In the genomic region with DNA sequence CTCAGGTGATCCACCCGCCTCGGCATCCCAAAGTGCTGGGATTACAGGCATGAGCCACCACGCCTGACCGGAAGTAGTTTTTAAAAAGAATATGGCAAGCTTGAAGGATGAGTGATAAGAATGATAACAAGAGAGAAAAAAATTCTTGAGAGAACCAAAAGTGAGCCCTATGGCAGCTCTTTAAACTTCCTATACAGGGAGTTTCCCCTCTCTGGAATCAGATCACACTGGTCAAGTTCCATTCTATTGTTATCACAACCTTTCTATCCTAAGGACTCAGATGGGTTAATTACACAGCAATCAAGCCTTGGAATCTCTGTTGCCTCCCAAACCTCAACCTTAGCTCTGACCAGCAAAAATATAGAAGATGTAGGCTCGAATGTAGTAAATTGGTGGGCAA, we compare ENCODE assay signal across 37 cellular contexts.
"Had no signal": no experiment of that assay in that cellular context is flagged by ENCODE, and none has a peak within 500 bp of the region (broad histone marks: within the 10 kb centered on the region; RNA-seq: fewer than 3 reads in every experiment).

No MANE protein-coding gene starts in this region.

- H3K4me3 ChIP-seq: adrenal gland, body of pancreas, breast epithelium had no signal

- H3K4me1 ChIP-seq: adrenal gland, body of pancreas, breast epithelium had no signal

- DNase-seq: activated CD4-positive, alpha-beta memory T cell treated with anti-CD3 and anti-CD28 coated beads, Interleukin-2, amount 10 ng/mL, durations not matched to agents 7 days and 5 days; activated CD4-positive, alpha-beta T cell treated with anti-CD3 and anti-CD28 coated beads for 1 hour; activated CD4-positive, alpha-beta T cell treated with anti-CD3 and anti-CD28 coated beads for 36 hours; activated CD4-positive, alpha-beta T cell treated with anti-CD3 and anti-CD28 coated beads for 48 hours; activated CD4-positive, alpha-beta T cell treated with anti-CD3 and anti-CD28 coated beads, Interleukin-2, amount 10 ng/mL, durations not matched to agents 7 days and 5 days; activated CD4-positive, alpha-beta T cell treated with anti-CD3 and anti-CD28 coated beads, Interleukin-2, amount 50 U/mL, for 48 hours; activated CD4-positive, CD25-positive, alpha-beta regulatory T cell; activated CD8-positive, alpha-beta memory T cell treated with anti-CD3 and anti-CD28 coated beads for 24 hours; activated CD8-positive, alpha-beta memory T cell treated with anti-CD3 and anti-CD28 coated beads, Interleukin-2, amount 10 ng/mL, durations not matched to agents 7 days and 5 days; activated CD8-positive, alpha-beta memory T cell treated with anti-CD3 and anti-CD28 coated beads, Interleukin-2, amount 50 U/mL, for 48 hours; activated CD8-positive, alpha-beta T cell treated with anti-CD3 and anti-CD28 coated beads, Interleukin-2, amount 10 ng/mL, durations not matched to agents 7 days and 5 days; activated effector memory CD4-positive, alpha-beta T cell treated with anti-CD3 and anti-CD28 coated beads, Interleukin-2, amount 50 U/mL, for 16 hours; activated gamma-delta T cell treated with Interleukin-2 at 50 U/mL for 16 hours; activated naive CD4-positive, alpha-beta T cell; activated naive CD4-positive, alpha-beta T cell treated with anti-CD3 and anti-CD28 coated beads for 36 hours; activated naive CD4-positive, alpha-beta T cell treated with anti-CD3 and anti-CD28 coated beads, Interleukin-2, amount 50 U/mL, for 16 hours; activated naive CD8-positive, alpha-beta T cell treated with anti-CD3 and anti-CD28 coated beads for 36 hours; activated T-cell treated with anti-CD3 and anti-CD28 coated beads, Interleukin-2, amount 50 U/mL, for 1 hour; activated T-cell treated with anti-CD3 and anti-CD28 coated beads, Interleukin-2, amount 50 U/mL, for 4 hours; activated T-cell treated with anti-CD3 and anti-CD28 coated beads, Interleukin-2, amount 50 U/mL, for 72 hours; adrenal gland; amniotic stem cell; aorta; body of pancreas; brain microvascular endothelial cell; central memory CD4-positive, alpha-beta T cell; T-helper 1 cell; T-helper 2 cell; T-helper 9 cell; WERI-Rb-1 had no signal

- ATAC-seq: activated CD4-positive, alpha-beta T cell treated with anti-CD3 and anti-CD28 coated beads for 36 hours; activated CD4-positive, CD25-positive, alpha-beta regulatory T cell treated with anti-CD3 and anti-CD28 coated beads, Interleukin-2, amount 50 U/mL, for 24 hours; activated CD8-positive, alpha-beta memory T cell treated with anti-CD3 and anti-CD28 coated beads, Interleukin-2, amount 10 ng/mL, durations not matched to agents 7 days and 5 days; activated CD8-positive, alpha-beta T cell treated with anti-CD3 and anti-CD28 coated beads, Interleukin-2, amount 10 ng/mL, durations not matched to agents 7 days and 5 days; activated naive CD4-positive, alpha-beta T cell treated with anti-CD3 and anti-CD28 coated beads, Interleukin-2, amount 50 U/mL, for 72 hours; activated T-cell treated with anti-CD3 and anti-CD28 coated beads, Interleukin-2, amount 50 U/mL, for 4 hours; activated T-cell treated with anti-CD3 and anti-CD28 coated beads, Interleukin-2, amount 50 U/mL, for 72 hours; activated T-helper 17 cell treated with anti-CD3 and anti-CD28 coated beads, Interleukin-2, amount 50 U/mL, for 72 hours; body of pancreas; WTC11 had no signal

- FAIRE-seq: astrocyte, TTC549 had no signal

- H3K27me3 ChIP-seq: adrenal gland, body of pancreas, brain microvascular endothelial cell, breast epithelium had no signal

- H3K9me3 ChIP-seq: adrenal gland, body of pancreas, breast epithelium had no signal

- H3K36me3 ChIP-seq: adrenal gland, brain microvascular endothelial cell, breast epithelium, WERI-Rb-1 had no signal

- H3K27ac ChIP-seq: adrenal gland, body of pancreas, brain microvascular endothelial cell, breast epithelium, WERI-Rb-1 had no signal
